In the genomic region with DNA sequence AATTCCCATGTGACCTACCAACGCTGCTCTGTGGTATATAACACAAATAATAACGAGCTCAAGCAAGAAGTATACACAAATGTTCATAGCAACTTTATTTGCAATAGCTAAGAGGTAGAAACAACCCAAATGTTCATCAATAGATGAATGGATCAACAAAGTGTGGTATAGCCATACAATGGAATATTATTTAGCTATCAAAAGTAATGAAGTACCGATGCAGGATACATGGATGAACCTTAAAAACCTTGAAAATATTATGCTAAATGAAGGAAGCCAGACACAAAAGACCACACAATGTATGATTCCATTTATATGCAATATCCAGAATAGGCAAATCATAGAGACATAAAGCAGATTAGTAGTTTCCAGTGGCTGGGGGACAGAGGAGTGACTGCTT, we compare ENCODE assay signal across 27 cellular contexts.
"Had no signal": no experiment of that assay in that cellular context is flagged by ENCODE, and none has a peak within 500 bp of the region (broad histone marks: within the 10 kb centered on the region; RNA-seq: fewer than 3 reads in every experiment).

No MANE protein-coding gene starts in this region.

- H3K9me3 ChIP-seq: SJSA1 had no signal

- H3K27ac ChIP-seq: SJSA1, SK-N-MC had no signal

- FAIRE-seq: HepG2, RCC 7860 had no signal

- ATAC-seq: HepG2 had no signal

- DNase-seq: IMR-90, Karpas-422, KG1, MM.1S, MV-4-11, NCI-H1048, NCI-H1105, NCI-H1417, NCI-H1436 treated with DMSO at 0.1 percent for 48 hours, NCI-H1694, NCI-H187 treated with DMSO at 0.1 percent for 48 hours, NCI-H2081, NCI-H2107, NCI-H226, NCI-H446, NCI-H510A, NCI-H524 treated with DMSO at 0.1 percent for 48 hours, NCI-H69, NCI-H774, Right ventricle myocardium superior, RPMI8226, SIG-M5, T-helper 1 cell had no signal

- H3K4me1 ChIP-seq: SJSA1 had no signal

- H3K36me3 ChIP-seq: SJSA1 had no signal

- H3K4me3 ChIP-seq: SJSA1, SK-N-MC had no signal
